Comparison of ENCODE assay signal across 15 cellular contexts in genomic region chr11:394858-395655, GRCh38. TPM values are rescaled to one million over a fixed set of nuclear protein-coding genes. Genes with fewer than 3 reads are reported as not detected.
A peak's percentile ranks its signal among the peaks of the same experiment; 100 is the strongest.
DNase-seq lines count a peak whose midpoint lies in the region; ATAC-seq and TF ChIP-seq lines count a peak whose summit lies in the region.
"Had no signal": no experiment of that assay in that cellular context is flagged by ENCODE, and none has a peak within 500 bp of the region (broad histone marks: within the 10 kb centered on the region; RNA-seq: fewer than 3 reads in every experiment).

No MANE protein-coding gene starts in this region.

- peak overlapping the region; percentile 80 to 90 for H3K4me3 ChIP-seq in HCT116 (replicated peaks in 1 of 2; ENCODE audit: low read depth in 1 of 2, low read length in 2 of 2)
- peak overlapping the region; percentile 37 for H3K4me3 ChIP-seq in adipocyte (ENCODE audit: low read length)
- peak overlapping the region; percentile 0 for H3K4me3 ChIP-seq in kidney epithelial cell (ENCODE audit: low read depth, low read length)
- peak overlapping the region; percentile 41 to 55 (median 49) for H3K4me3 ChIP-seq in skin epidermis

- H3K27ac ChIP-seq in HCT116 (ENCODE audit: low read depth, low read length) (peak overlapping the region; percentile 98), skin epidermis (peak overlapping the region; percentile 27 to 97 (median 91))
- H3K27ac ChIP-seq: neutrophil had no signal

- no peak overlapping the region for H2AFZ ChIP-seq in HCT116 (ENCODE audit: low read depth, low read length, poor library complexity, severe bottlenecking)

- TF ChIP-seq POLR2A in HCT116 (IDR thresholded peaks at IDR 0.05; ENCODE audit: borderline replicate concordance, extremely low read depth, insufficient read depth, insufficient read length), result no peak

- no peak for TF ChIP-seq RAD21 in HCT116 (IDR thresholded peaks at IDR 0.05; ENCODE audit: low read depth)

- peak overlapping the region; percentile 99 for H3K4me2 ChIP-seq in HCT116 (ENCODE audit: low read length)

- TF ChIP-seq CTCF in HCT116 (IDR thresholded peaks at IDR 0.05 in 2 of 3, conservative IDR thresholded peaks at IDR 0.05 in 1 of 3; ENCODE audit: borderline replicate concordance in 1 of 3, insufficient read depth in 1 of 3, low read depth in 2 of 3, low read length in 2 of 3) (no peak), kidney epithelial cell (IDR thresholded peaks at IDR 0.05; ENCODE audit: insufficient read depth, low read length, poor library complexity, severe bottlenecking) (no peak)

- RAD21 ChIA-PET in HCT116 (lab: Charles Lee; ENCODE audit: low non-redundant PET in 1 of 2, low total read pairs in 2 of 2, uncharacterized antibody in 2 of 2, unreplicated experiment in 2 of 2), result no interaction called here

- ATAC-seq in HCT116 (no peak), GM21515 (IDR thresholded peaks at IDR 0.05; ENCODE audit: unreplicated experiment) (no peak), HG02642 (IDR thresholded peaks at IDR 0.05; ENCODE audit: poor library complexity, unreplicated experiment) (no peak)

- CTCF ChIA-PET in HCT116 (lab: Charles Lee), result no interaction called here

- peaks cover 37% of the 10 kb centered on the region for H3K79me2 ChIP-seq in HCT116 (ENCODE audit: insufficient read depth, low read length)

- H4K20me1 ChIP-seq in HCT116 (ENCODE audit: insufficient read depth), result no peaks in the 10 kb centered on the region

- peaks cover 30 to 48% of the 10 kb centered on the region in 2 experiments for H3K4me1 ChIP-seq in HCT116 (ENCODE audit: control insufficient read depth in 1 of 2, insufficient read depth in 2 of 2, low read length in 2 of 2)
- H3K4me1 ChIP-seq in adipocyte (ENCODE audit: control insufficient read depth, insufficient read depth, low read length), result peaks cover 19% of the 10 kb centered on the region

- peak overlapping the region; percentile 88 for H3K9ac ChIP-seq in HCT116 (ENCODE audit: low read length)
- H3K9ac ChIP-seq in adipocyte (ENCODE audit: low read length), result peak overlapping the region; percentile 69

- POLR2A ChIA-PET in HCT116 (lab: Charles Lee), result no interaction called here

- BruUV-seq in HCT116 (replicated peaks; lab: Mats Ljungman, UMichigan), result TSS peak; percentile 73

- H3K9me2 ChIP-seq in HCT116 (ENCODE audit: insufficient read depth), result no peaks in the 10 kb centered on the region

- H3K36me3 ChIP-seq in HCT116 (ENCODE audit: control insufficient read depth in 1 of 2, insufficient read depth in 2 of 2, low read length in 2 of 2) (peaks cover 7 to 33% of the 10 kb centered on the region in 2 experiments; a peak in 3 of 4 replicates), adipocyte (ENCODE audit: control insufficient read depth, insufficient read depth, low read length, severe bottlenecking) (no peaks in the 10 kb centered on the region), kidney epithelial cell (ENCODE audit: control insufficient read depth, insufficient read depth, low read length) (no peaks in the 10 kb centered on the region)
- H3K36me3 ChIP-seq: neutrophil had no signal

- DNase-seq in HCT116 (ENCODE audit: low read depth, low spot score) (no peak), adipocyte (ENCODE audit: low read depth) (no peak), kidney epithelial cell (ENCODE audit: low read depth) (no peak), SIG-M5 (lab: John Stamatoyannopoulos, UW) (no peak), NCI-H1417 (lab: John Stamatoyannopoulos, UW) (no peak)
- DNase-seq: activated naive CD4-positive, alpha-beta T cell treated with anti-CD3 and anti-CD28 coated beads for 36 hours; C1 segment of cervical spinal cord; MM.1S; stimulated activated naive CD4-positive, alpha-beta T cell; T1000 had no signal

- H3K27me3 ChIP-seq in HCT116 (ENCODE audit: insufficient read depth, low read length) (no peaks in the 10 kb centered on the region), adipocyte (replicated peaks; ENCODE audit: control insufficient read depth, insufficient read depth, low read length) (no peaks in the 10 kb centered on the region), kidney epithelial cell (ENCODE audit: control insufficient read depth, insufficient read depth, low read length) (peaks cover 10% of the 10 kb centered on the region)

- intact Hi-C loops in HCT116 (cut with micrococcal nuclease), result loop anchor here (1.0 to 10.0 kb wide), 3 partner anchors 53 to 112 kb away; partner anchors contain the start of genes IFITM2 and RNH1

- H3K9me3 ChIP-seq in HCT116 (ENCODE audit: control insufficient read depth in 1 of 2, insufficient read depth in 1 of 2, low read depth in 1 of 2, low read length in 2 of 2) (no peaks in the 10 kb centered on the region), adipocyte (ENCODE audit: control insufficient read depth, low read length) (no peaks in the 10 kb centered on the region)
- H3K9me3 ChIP-seq: neutrophil had no signal

TF ChIP-seq in HCT116, 20 proteins besides CTCF, POLR2A, EP300 and RAD21:
- TF ChIP-seq MAX (IDR thresholded peaks at IDR 0.05) (no peak), ZNF274 (IDR thresholded peaks at IDR 0.05; ENCODE audit: low read depth, low read length) (no peak), ZBTB33 (IDR thresholded peaks at IDR 0.05; ENCODE audit: extremely low read depth, insufficient replicate concordance, low read length) (no peak), ELF1 (IDR thresholded peaks at IDR 0.05; ENCODE audit: borderline replicate concordance, low read depth) (no peak), FOSL1 (IDR thresholded peaks at IDR 0.05; ENCODE audit: low read depth) (no peak)

RNA-seq across cellular contexts. Expression of gene PKP3, which starts 1.0 kb away (rescaled TPM):
- total RNA-seq in HCT116 (2021; ENCODE audit: unreplicated experiment) (157 TPM), kidney epithelial cell (23.9 and 24.9 TPM in 2 replicates)
- polyA plus RNA-seq in HCT116 (2012), result 124 and 128 TPM in 2 replicates
- total RNA-seq: activated naive CD4-positive, alpha-beta T cell treated with anti-CD3 and anti-CD28 coated beads for 36 hours had no signal

RNA-seq across cellular contexts. Expression of gene SIGIRR, which starts 19.7 kb away (rescaled TPM):
- total RNA-seq in HCT116 (2021; ENCODE audit: unreplicated experiment), result 85.6 TPM
- 96.6 and 99.1 TPM in 2 replicates for polyA plus RNA-seq in HCT116 (2012)
- 98.4 and 113 TPM in 2 replicates for total RNA-seq in kidney epithelial cell

RNA-seq across cellular contexts. Expression of gene B4GALNT4, which starts 25.8 kb away (rescaled TPM):
- total RNA-seq in HCT116 (2021; ENCODE audit: unreplicated experiment) (54.3 TPM), kidney epithelial cell (24.2 and 31.6 TPM in 2 replicates)
- 33.3 and 35.8 TPM in 2 replicates for polyA plus RNA-seq in HCT116 (2012)

RNA-seq across cellular contexts. Expression of gene ANO9, which starts 46.8 kb away (rescaled TPM):
- 70.3 TPM for total RNA-seq in HCT116 (2021; ENCODE audit: unreplicated experiment)
- 53.8 and 55.2 TPM in 2 replicates for polyA plus RNA-seq in HCT116 (2012)
- total RNA-seq in kidney epithelial cell, result 18.4 and 19.7 TPM in 2 replicates
- total RNA-seq: cerebellum had no signal

RNA-seq across cellular contexts. Expression of gene PTDSS2, which starts 55.0 kb away (rescaled TPM):
- total RNA-seq in HCT116 (2021; ENCODE audit: unreplicated experiment), result 40.1 TPM
- 32.1 and 33.3 TPM in 2 replicates for polyA plus RNA-seq in HCT116 (2012)
- 81.1 and 96.3 TPM in 2 replicates for total RNA-seq in kidney epithelial cell

Comparison
In these comparisons a context has a peak if more than half of its experiments do, and no peak if none do; other contexts are left out.
1. H3K4me3 ChIP-seq: peak in every context shown above with its lines; median percentile 85 in HCT116; 49 in skin epidermis; 37 in adipocyte; 0 in kidney epithelial cell.